ENCODE assay signal across 1 cellular context in the genomic region with DNA sequence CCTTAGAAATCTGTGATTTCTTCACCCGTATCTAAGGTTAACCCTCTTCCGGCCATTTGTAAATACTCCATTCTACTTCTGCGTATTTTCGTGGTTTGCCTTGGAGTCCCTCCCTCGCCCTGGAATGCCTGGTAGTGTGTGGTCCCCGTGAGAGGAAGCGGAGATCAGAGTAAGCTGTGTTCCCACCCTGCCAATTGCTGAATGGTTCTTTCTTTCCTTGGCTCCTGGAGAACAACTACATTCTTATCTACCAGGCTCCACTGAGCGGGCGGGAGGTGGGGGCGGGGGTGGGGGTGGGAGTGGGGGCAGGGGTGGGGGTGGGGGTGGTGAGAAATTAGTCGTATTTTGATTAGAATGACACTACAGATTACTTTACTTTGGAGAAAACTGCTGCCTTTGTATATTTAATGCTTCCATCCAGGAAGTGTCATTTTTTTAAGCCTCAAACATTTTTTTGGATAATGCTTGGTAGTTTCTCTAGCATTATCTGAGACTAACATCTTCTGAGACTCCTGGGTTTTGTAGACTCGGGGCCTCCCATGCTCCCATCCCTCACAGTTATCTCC.
TF ChIP-seq lines count a peak whose summit lies in the region.

No MANE protein-coding gene starts in this region.

TF ChIP-seq in K562, 482 proteins besides CTCF, POLR2A, EP300 and RAD21 (continued from another document):
- TF ChIP-seq, protein P1, sequence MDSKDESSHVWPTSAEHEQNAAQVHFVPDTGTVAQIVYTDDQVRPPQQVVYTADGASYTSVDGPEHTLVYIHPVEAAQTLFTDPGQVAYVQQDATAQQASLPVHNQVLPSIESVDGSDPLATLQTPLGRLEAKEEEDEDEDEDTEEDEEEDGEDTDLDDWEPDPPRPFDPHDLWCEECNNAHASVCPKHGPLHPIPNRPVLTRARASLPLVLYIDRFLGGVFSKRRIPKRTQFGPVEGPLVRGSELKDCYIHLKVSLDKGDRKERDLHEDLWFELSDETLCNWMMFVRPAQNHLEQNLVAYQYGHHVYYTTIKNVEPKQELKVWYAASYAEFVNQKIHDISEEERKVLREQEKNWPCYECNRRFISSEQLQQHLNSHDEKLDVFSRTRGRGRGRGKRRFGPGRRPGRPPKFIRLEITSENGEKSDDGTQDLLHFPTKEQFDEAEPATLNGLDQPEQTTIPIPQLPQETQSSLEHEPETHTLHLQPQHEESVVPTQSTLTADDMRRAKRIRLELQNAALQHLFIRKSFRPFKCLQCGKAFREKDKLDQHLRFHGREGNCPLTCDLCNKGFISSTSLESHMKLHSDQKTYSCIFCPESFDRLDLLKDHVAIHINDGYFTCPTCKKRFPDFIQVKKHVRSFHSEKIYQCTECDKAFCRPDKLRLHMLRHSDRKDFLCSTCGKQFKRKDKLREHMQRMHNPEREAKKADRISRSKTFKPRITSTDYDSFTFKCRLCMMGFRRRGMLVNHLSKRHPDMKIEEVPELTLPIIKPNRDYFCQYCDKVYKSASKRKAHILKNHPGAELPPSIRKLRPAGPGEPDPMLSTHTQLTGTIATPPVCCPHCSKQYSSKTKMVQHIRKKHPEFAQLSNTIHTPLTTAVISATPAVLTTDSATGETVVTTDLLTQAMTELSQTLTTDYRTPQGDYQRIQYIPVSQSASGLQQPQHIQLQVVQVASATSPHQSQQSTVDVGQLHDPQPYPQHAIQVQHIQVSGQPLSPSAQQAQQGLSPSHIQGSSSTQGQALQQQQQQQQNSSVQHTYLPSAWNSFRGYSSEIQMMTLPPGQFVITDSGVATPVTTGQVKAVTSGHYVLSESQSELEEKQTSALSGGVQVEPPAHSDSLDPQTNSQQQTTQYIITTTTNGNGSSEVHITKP (IDR thresholded peaks at IDR 0.05; ENCODE audit: partially characterized antibody) = peak; percentile 86
- TF ChIP-seq MAZ (CRISPR knock-in tag; conservative IDR thresholded peaks at IDR 0.05 in 1 of 2, IDR thresholded peaks at IDR 0.05 in 1 of 2) = no peak
- TF ChIP-seq RBBP5 (IDR thresholded peaks at IDR 0.05; ENCODE audit: borderline replicate concordance, insufficient read depth, low read length, poor library complexity, severe bottlenecking) = peak; percentile 40
- TF ChIP-seq, protein P2, sequence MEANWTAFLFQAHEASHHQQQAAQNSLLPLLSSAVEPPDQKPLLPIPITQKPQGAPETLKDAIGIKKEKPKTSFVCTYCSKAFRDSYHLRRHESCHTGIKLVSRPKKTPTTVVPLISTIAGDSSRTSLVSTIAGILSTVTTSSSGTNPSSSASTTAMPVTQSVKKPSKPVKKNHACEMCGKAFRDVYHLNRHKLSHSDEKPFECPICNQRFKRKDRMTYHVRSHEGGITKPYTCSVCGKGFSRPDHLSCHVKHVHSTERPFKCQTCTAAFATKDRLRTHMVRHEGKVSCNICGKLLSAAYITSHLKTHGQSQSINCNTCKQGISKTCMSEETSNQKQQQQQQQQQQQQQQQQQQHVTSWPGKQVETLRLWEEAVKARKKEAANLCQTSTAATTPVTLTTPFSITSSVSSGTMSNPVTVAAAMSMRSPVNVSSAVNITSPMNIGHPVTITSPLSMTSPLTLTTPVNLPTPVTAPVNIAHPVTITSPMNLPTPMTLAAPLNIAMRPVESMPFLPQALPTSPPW (CRISPR knock-in tag; IDR thresholded peaks at IDR 0.05) = peak; percentile 92
- TF ChIP-seq KAT2B (IDR thresholded peaks at IDR 0.05; ENCODE audit: low read depth, low read length) = no peak
- TF ChIP-seq COPS2 (conservative IDR thresholded peaks at IDR 0.05) = no peak
- 0 out of 2 replicates have a peak, but pooled peaks have one; percentile 15 for TF ChIP-seq TAL1 (IDR thresholded peaks at IDR 0.05)
- TF ChIP-seq ZNF785 (CRISPR knock-in tag; IDR thresholded peaks at IDR 0.05) = no peak
- TF ChIP-seq, protein P3, sequence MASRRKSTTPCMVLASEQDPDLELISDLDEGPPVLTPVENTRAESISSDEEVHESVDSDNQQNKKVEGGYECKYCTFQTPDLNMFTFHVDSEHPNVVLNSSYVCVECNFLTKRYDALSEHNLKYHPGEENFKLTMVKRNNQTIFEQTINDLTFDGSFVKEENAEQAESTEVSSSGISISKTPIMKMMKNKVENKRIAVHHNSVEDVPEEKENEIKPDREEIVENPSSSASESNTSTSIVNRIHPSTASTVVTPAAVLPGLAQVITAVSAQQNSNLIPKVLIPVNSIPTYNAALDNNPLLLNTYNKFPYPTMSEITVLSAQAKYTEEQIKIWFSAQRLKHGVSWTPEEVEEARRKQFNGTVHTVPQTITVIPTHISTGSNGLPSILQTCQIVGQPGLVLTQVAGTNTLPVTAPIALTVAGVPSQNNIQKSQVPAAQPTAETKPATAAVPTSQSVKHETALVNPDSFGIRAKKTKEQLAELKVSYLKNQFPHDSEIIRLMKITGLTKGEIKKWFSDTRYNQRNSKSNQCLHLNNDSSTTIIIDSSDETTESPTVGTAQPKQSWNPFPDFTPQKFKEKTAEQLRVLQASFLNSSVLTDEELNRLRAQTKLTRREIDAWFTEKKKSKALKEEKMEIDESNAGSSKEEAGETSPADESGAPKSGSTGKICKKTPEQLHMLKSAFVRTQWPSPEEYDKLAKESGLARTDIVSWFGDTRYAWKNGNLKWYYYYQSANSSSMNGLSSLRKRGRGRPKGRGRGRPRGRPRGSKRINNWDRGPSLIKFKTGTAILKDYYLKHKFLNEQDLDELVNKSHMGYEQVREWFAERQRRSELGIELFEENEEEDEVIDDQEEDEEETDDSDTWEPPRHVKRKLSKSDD (conservative IDR thresholded peaks at IDR 0.05; ENCODE audit: low read length) = no peak
- no peak for TF ChIP-seq RBM34 (IDR thresholded peaks at IDR 0.05; ENCODE audit: borderline replicate concordance, insufficient read depth, low read length)
- TF ChIP-seq ETV1 (tag; conservative IDR thresholded peaks at IDR 0.05; ENCODE audit: low read depth) = peak; percentile 31; the same call in 1 of the 2 replicates
- TF ChIP-seq, protein P4, sequence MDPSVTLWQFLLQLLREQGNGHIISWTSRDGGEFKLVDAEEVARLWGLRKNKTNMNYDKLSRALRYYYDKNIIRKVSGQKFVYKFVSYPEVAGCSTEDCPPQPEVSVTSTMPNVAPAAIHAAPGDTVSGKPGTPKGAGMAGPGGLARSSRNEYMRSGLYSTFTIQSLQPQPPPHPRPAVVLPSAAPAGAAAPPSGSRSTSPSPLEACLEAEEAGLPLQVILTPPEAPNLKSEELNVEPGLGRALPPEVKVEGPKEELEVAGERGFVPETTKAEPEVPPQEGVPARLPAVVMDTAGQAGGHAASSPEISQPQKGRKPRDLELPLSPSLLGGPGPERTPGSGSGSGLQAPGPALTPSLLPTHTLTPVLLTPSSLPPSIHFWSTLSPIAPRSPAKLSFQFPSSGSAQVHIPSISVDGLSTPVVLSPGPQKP (CRISPR knock-in tag; IDR thresholded peaks at IDR 0.05) = no peak
- no peak for TF ChIP-seq ETS2 (tag; IDR thresholded peaks at IDR 0.05; ENCODE audit: borderline replicate concordance, poor library complexity, severe bottlenecking)
- no peak for TF ChIP-seq TFAM (CRISPR knock-in tag; conservative IDR thresholded peaks at IDR 0.05)
- no peak for TF ChIP-seq ZFP1 (CRISPR knock-in tag; IDR thresholded peaks at IDR 0.05)
- TF ChIP-seq NFE2 (IDR thresholded peaks at IDR 0.05; ENCODE audit: low read depth) = no peak
- TF ChIP-seq ZNF764 (CRISPR knock-in tag; IDR thresholded peaks at IDR 0.05; ENCODE audit: low read depth) = no peak
- no peak for TF ChIP-seq CTBP1 (IDR thresholded peaks at IDR 0.05; ENCODE audit: borderline replicate concordance)
- no peak for TF ChIP-seq MCM5 (IDR thresholded peaks at IDR 0.05; ENCODE audit: low read depth)
- no peak for TF ChIP-seq HNRNPK (IDR thresholded peaks at IDR 0.05; ENCODE audit: low read depth, low read length, poor library complexity, severe bottlenecking)
- TF ChIP-seq FOXK2 (conservative IDR thresholded peaks at IDR 0.05 in 1 of 2, IDR thresholded peaks at IDR 0.05 in 1 of 2; ENCODE audit: low read depth in 2 of 2) = no peak
- TF ChIP-seq WHSC1 (IDR thresholded peaks at IDR 0.05; ENCODE audit: low read length) = no peak
- no peak for TF ChIP-seq SMARCB1 (IDR thresholded peaks at IDR 0.05; ENCODE audit: insufficient read length, low read depth)
- TF ChIP-seq, protein P5, sequence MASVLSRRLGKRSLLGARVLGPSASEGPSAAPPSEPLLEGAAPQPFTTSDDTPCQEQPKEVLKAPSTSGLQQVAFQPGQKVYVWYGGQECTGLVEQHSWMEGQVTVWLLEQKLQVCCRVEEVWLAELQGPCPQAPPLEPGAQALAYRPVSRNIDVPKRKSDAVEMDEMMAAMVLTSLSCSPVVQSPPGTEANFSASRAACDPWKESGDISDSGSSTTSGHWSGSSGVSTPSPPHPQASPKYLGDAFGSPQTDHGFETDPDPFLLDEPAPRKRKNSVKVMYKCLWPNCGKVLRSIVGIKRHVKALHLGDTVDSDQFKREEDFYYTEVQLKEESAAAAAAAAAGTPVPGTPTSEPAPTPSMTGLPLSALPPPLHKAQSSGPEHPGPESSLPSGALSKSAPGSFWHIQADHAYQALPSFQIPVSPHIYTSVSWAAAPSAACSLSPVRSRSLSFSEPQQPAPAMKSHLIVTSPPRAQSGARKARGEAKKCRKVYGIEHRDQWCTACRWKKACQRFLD (CRISPR knock-in tag; IDR thresholded peaks at IDR 0.05) = 0 out of 2 replicates have a peak, but pooled peaks have one; percentile 26
- TF ChIP-seq ZNF445 (CRISPR knock-in tag; IDR thresholded peaks at IDR 0.05; ENCODE audit: low read depth) = no peak
- TF ChIP-seq KAT7 (CRISPR knock-in tag; IDR thresholded peaks at IDR 0.05; ENCODE audit: borderline replicate concordance) = no peak
- TF ChIP-seq, protein P6, sequence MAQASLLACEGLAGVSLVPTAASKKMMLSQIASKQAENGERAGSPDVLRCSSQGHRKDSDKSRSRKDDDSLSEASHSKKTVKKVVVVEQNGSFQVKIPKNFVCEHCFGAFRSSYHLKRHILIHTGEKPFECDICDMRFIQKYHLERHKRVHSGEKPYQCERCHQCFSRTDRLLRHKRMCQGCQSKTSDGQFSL (CRISPR knock-in tag; IDR thresholded peaks at IDR 0.05) = no peak
- TF ChIP-seq, protein P6 (tag; IDR thresholded peaks at IDR 0.05) = peak in 1 of 2 experiments; percentile 48; a peak in 1 of 4 replicates
- no peak for TF ChIP-seq SMARCA5 (IDR thresholded peaks at IDR 0.05)
- TF ChIP-seq, protein P7, sequence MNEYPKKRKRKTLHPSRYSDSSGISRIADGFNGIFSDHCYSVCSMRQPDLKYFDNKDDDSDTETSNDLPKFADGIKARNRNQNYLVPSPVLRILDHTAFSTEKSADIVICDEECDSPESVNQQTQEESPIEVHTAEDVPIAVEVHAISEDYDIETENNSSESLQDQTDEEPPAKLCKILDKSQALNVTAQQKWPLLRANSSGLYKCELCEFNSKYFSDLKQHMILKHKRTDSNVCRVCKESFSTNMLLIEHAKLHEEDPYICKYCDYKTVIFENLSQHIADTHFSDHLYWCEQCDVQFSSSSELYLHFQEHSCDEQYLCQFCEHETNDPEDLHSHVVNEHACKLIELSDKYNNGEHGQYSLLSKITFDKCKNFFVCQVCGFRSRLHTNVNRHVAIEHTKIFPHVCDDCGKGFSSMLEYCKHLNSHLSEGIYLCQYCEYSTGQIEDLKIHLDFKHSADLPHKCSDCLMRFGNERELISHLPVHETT (CRISPR knock-in tag; conservative IDR thresholded peaks at IDR 0.05 in 1 of 2, IDR thresholded peaks at IDR 0.05 in 1 of 2) = 0 out of 4 replicates have a peak, but pooled peaks of 1 of the 2 experiments have one; percentile 30
- TF ChIP-seq, protein P8, sequence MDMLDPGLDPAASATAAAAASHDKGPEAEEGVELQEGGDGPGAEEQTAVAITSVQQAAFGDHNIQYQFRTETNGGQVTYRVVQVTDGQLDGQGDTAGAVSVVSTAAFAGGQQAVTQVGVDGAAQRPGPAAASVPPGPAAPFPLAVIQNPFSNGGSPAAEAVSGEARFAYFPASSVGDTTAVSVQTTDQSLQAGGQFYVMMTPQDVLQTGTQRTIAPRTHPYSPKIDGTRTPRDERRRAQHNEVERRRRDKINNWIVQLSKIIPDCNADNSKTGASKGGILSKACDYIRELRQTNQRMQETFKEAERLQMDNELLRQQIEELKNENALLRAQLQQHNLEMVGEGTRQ (CRISPR knock-in tag; IDR thresholded peaks at IDR 0.05) = no peak
